In genomic region chr2:203802277-203803045, GRCh38 we compare ENCODE assay signal across 11 cellular contexts.
A peak's percentile ranks its signal among the peaks of the same experiment; 100 is the strongest.
DNase-seq lines count a peak whose midpoint lies in the region; ATAC-seq and TF ChIP-seq lines count a peak whose summit lies in the region.
"Had no signal": no experiment of that assay in that cellular context is flagged by ENCODE, and none has a peak within 500 bp of the region (broad histone marks: within the 10 kb centered on the region; RNA-seq: fewer than 3 reads in every experiment).

No MANE protein-coding gene starts in this region.

- no peak overlapping the region for H3K4me3 ChIP-seq in fibroblast of pulmonary artery (replicated peaks; ENCODE audit: low read depth, low read length)
- H3K4me3 ChIP-seq: testis had no signal

- peak; percentile 6 for DNase-seq in SKM-1 treated with dmso at 0.1 percent for 144 hours (lab: John Stamatoyannopoulos, UW; ENCODE audit: unreplicated experiment)
- DNase-seq in SKM-1 (lab: John Stamatoyannopoulos, UW; ENCODE audit: unreplicated experiment): no peak
- DNase-seq in activated CD8-positive, alpha-beta memory T cell treated with anti-CD3 and anti-CD28 coated beads for 24 hours: peak; percentile 76
- DNase-seq in fibroblast of pulmonary artery (ENCODE audit: low read depth): peak; percentile 72
- peak; percentile 91 for DNase-seq in stromal cell of bone marrow (ENCODE audit: low read depth)
- no peak for DNase-seq in NCI-H2171 (lab: John Stamatoyannopoulos, UW)
- DNase-seq in NCI-H2107 (lab: John Stamatoyannopoulos, UW): no peak
- DNase-seq: activated B cell treated with CpG ODN at 0.5 μM for 24 hours, occipital lobe, testis had no signal

- ATAC-seq in GM21786 (IDR thresholded peaks at IDR 0.05; ENCODE audit: unreplicated experiment): no peak

- no peak for TF ChIP-seq CTCF in fibroblast of pulmonary artery (IDR thresholded peaks at IDR 0.05; ENCODE audit: low read length, missing control alignments)

Comparison
In these comparisons a context has a peak if more than half of its experiments do, and no peak if none do; other contexts are left out.
1. DNase-seq: peak in SKM-1 treated with dmso at 0.1 percent for 144 hours (single experiment), activated CD8-positive, alpha-beta memory T cell treated with anti-CD3 and anti-CD28 coated beads for 24 hours (single experiment), fibroblast of pulmonary artery (single experiment) and stromal cell of bone marrow (single experiment); none in SKM-1 (single experiment), NCI-H2171 (single experiment) and NCI-H2107 (single experiment).